19 cellular contexts compared by ENCODE assay signal in genomic region chr4:47646372-47646771, GRCh38.
DNase-seq lines count a peak whose midpoint lies in the region; ATAC-seq and TF ChIP-seq lines count a peak whose summit lies in the region.
"Had no signal": no experiment of that assay in that cellular context is flagged by ENCODE, and none has a peak within 500 bp of the region (broad histone marks: within the 10 kb centered on the region; RNA-seq: fewer than 3 reads in every experiment).

No MANE protein-coding gene starts in this region.

- peaks cover 18% of the 10 kb centered on the region for H3K4me1 ChIP-seq in left ventricle myocardium inferior
- H3K4me1 ChIP-seq in endodermal cell (ENCODE audit: control insufficient read depth, insufficient read depth, low read length): no peaks in the 10 kb centered on the region
- H3K4me1 ChIP-seq: HAP-1 had no signal

- H3K27me3 Mint-ChIP-seq in endodermal cell (ENCODE audit: insufficient read depth) (no peaks in the 10 kb centered on the region), natural killer cell (ENCODE audit: low read depth in 2 of 2) (peaks cover 10 to 30% of the 10 kb centered on the region in 2 donors)

- H3K27ac ChIP-seq in left ventricle myocardium inferior (replicated peaks) (peak overlapping the region; percentile 30), endodermal cell (ENCODE audit: low read depth, low read length) (no peak overlapping the region)
- H3K27ac ChIP-seq: GM23248 had no signal

- H3K4me3 ChIP-seq in left ventricle myocardium inferior (no peak overlapping the region), endodermal cell (ENCODE audit: low read length) (no peak overlapping the region)
- H3K4me3 ChIP-seq: GM23248, HAP-1 had no signal

- H3K4me3 Mint-ChIP-seq in endodermal cell: no peak overlapping the region
- no peak overlapping the region for H3K4me3 Mint-ChIP-seq in natural killer cell
- H3K4me3 Mint-ChIP-seq: B cell; CD4-positive, CD25-positive, alpha-beta regulatory T cell; CD8-positive, alpha-beta memory T cell had no signal

- H3K4me1 Mint-ChIP-seq in endodermal cell: no peaks in the 10 kb centered on the region
- H3K4me1 Mint-ChIP-seq in natural killer cell: no peaks in the 10 kb centered on the region
- H3K4me1 Mint-ChIP-seq: B cell; CD4-positive, CD25-positive, alpha-beta regulatory T cell; CD8-positive, alpha-beta memory T cell had no signal

- H3K27ac Mint-ChIP-seq in endodermal cell: no peak overlapping the region
- no peak overlapping the region for H3K27ac Mint-ChIP-seq in natural killer cell
- H3K27ac Mint-ChIP-seq: B cell; CD4-positive, CD25-positive, alpha-beta regulatory T cell; CD8-positive, alpha-beta memory T cell had no signal

- H3K9me3 ChIP-seq in left ventricle myocardium inferior (replicated peaks) (no peaks in the 10 kb centered on the region), endodermal cell (ENCODE audit: control insufficient read depth, low read length) (no peaks in the 10 kb centered on the region)
- H3K9me3 ChIP-seq: HAP-1 had no signal

- no peak for TF ChIP-seq CTCF in left ventricle myocardium inferior (IDR thresholded peaks at IDR 0.05; ENCODE audit: borderline replicate concordance)
- no peak for TF ChIP-seq CTCF in endodermal cell (conservative IDR thresholded peaks at IDR 0.05)
- no peak for TF ChIP-seq CTCF in natural killer cell (IDR thresholded peaks at IDR 0.05)

- ATAC-seq in left ventricle myocardium superior: no peak
- ATAC-seq in natural killer cell: no peak
- ATAC-seq: HepG2 had no signal

- no peaks in the 10 kb centered on the region for H3K36me3 Mint-ChIP-seq in endodermal cell (ENCODE audit: low read depth)
- H3K36me3 Mint-ChIP-seq in natural killer cell: no peaks in the 10 kb centered on the region
- H3K36me3 Mint-ChIP-seq: CD4-positive, CD25-positive, alpha-beta regulatory T cell; CD8-positive, alpha-beta memory T cell had no signal

- peaks cover 9% of the 10 kb centered on the region for H3K36me3 ChIP-seq in left ventricle myocardium inferior
- no peaks in the 10 kb centered on the region for H3K36me3 ChIP-seq in endodermal cell (ENCODE audit: control insufficient read depth, insufficient read depth, low read length)
- H3K36me3 ChIP-seq: HAP-1 had no signal

- no peak for DNase-seq in left ventricle myocardium inferior
- DNase-seq in left ventricle myocardium superior: no peak
- DNase-seq in SK-N-DZ (ENCODE audit: low spot score): peak; percentile 42
- DNase-seq in iris pigment epithelial cell (ENCODE audit: low read depth): peak; percentile 65
- no peak for DNase-seq in endodermal cell
- no peak for DNase-seq in natural killer cell
- no peak for DNase-seq in NOMO-1 treated with DMSO at 0.1 percent for 48 hours (lab: John Stamatoyannopoulos, UW; ENCODE audit: unreplicated experiment)
- DNase-seq: C1 segment of cervical spinal cord; CD4-positive, CD25-positive, alpha-beta regulatory T cell; CD8-positive, alpha-beta memory T cell; COR-L47; DMS 273 treated with DMSO at 0.1 percent for 48 hours; DMS53; DND-41; GDM1; GM23248 had no signal

- WGBS in endodermal cell (ENCODE audit: insufficient coverage in 1 of 2, insufficient read length in 1 of 2), 2 experiments: 94 to 100% methylated on average over 3 of the region's 3 CpGs

- intact Hi-C loops in left ventricle myocardium inferior (cut with micrococcal nuclease) (no loop called here), left ventricle myocardium superior (cut with micrococcal nuclease) (no loop called here), natural killer cell (cut with micrococcal nuclease) (no loop called here)

- H3K27me3 ChIP-seq in left ventricle myocardium inferior (ENCODE audit: low read depth): no peaks in the 10 kb centered on the region
- no peaks in the 10 kb centered on the region for H3K27me3 ChIP-seq in endodermal cell (ENCODE audit: control insufficient read depth, insufficient read depth, low read length, poor library complexity, severe bottlenecking)

- no peaks in the 10 kb centered on the region for H3K9me3 Mint-ChIP-seq in endodermal cell
- H3K9me3 Mint-ChIP-seq in natural killer cell: no peaks in the 10 kb centered on the region
- H3K9me3 Mint-ChIP-seq: CD4-positive, CD25-positive, alpha-beta regulatory T cell; CD8-positive, alpha-beta memory T cell had no signal

- H3K9ac ChIP-seq in endodermal cell (ENCODE audit: extremely low read depth, low read length, poor library complexity, severe bottlenecking): no peak overlapping the region
- H3K9ac ChIP-seq: GM23248 had no signal

Comparison
In these comparisons a context has a peak if more than half of its experiments do, and no peak if none do; other contexts are left out.
1. DNase-seq: peak in SK-N-DZ (single experiment) and iris pigment epithelial cell (single experiment); none in left ventricle myocardium inferior (single experiment), left ventricle myocardium superior (single experiment), endodermal cell (single experiment), natural killer cell (single experiment) and NOMO-1 treated with DMSO at 0.1 percent for 48 hours (single experiment).